ENCODE assay signal across 10 cellular contexts in the genomic region with DNA sequence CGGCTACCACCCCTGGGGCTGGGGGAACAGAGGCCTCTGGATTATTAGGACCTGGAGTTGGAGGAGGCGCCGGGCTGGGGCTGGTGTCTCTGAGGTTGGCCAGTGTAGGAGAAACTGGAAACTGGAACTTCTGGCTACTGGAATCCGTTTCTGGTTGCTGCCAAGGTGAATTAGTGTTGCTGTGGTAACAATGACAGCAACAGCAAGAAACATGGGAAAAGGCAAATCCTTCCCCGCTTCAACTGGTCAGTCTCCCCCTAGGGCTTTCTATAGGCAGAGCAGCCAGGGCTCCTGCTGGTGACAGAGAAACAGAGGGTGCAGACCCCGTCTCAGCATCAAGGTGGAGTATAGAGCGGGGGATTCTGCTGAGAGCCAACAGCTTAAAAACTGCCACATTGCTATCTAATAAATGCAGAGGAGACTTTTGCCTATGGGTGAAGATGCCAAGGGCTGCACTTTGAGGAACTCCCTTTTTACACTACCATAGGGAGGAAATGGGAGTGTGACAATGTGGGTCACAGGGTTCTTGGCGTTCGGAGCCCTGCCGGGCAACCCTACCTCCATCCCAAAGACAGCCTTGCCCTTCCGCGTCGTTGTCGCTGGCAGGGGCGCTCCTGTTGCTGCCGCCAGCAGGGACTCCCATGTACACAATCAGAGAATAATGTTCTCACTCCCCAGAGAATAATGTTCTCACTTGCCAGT.
A peak's percentile ranks its signal among the peaks of the same experiment; 100 is the strongest.
DNase-seq lines count a peak whose midpoint lies in the region; ATAC-seq and TF ChIP-seq lines count a peak whose summit lies in the region.
"Had no signal": no experiment of that assay in that cellular context is flagged by ENCODE, and none has a peak within 500 bp of the region (broad histone marks: within the 10 kb centered on the region; RNA-seq: fewer than 3 reads in every experiment).

No MANE protein-coding gene starts in this region.

- peak overlapping the region; percentile 78 for H2AK9ac ChIP-seq in IMR-90 (replicated peaks; ENCODE audit: low read depth, low read length, poor library complexity)

- no CpG with 5 or more reads among the region's 16 CpGs for WGBS in IMR-90 (ENCODE audit: extremely low coverage in 2 of 2, insufficient read length in 1 of 2), 2 experiments

- intact Hi-C loops in IMR-90 (cut with micrococcal nuclease): no loop called here

- no peak overlapping the region for H3K27ac ChIP-seq in IMR-90 (ENCODE audit: insufficient read depth, low read length)

- H3K4ac ChIP-seq in IMR-90 (ENCODE audit: low read depth, low read length): no peak overlapping the region

- no peaks in the 10 kb centered on the region; the same call in 1 of the 2 replicates for H3K9me1 ChIP-seq in IMR-90 (ENCODE audit: insufficient read depth, low read length)

- no peak overlapping the region; the same call in 2 of the 3 replicates for H2BK15ac ChIP-seq in IMR-90 (ENCODE audit: low read depth, low read length)

- H3K18ac ChIP-seq in IMR-90 (ENCODE audit: low read depth, low read length): no peak overlapping the region

- no peak overlapping the region for H4K5ac ChIP-seq in IMR-90 (ENCODE audit: low read depth, low read length)

- H3K56ac ChIP-seq in IMR-90 (ENCODE audit: extremely low read depth, insufficient read depth, low read length): no peak overlapping the region

- no peaks in the 10 kb centered on the region for H3K9me3 ChIP-seq in IMR-90 (ENCODE audit: control insufficient read depth, insufficient read depth, low read length)

- in situ Hi-C loops in IMR-90 (cut with MboI; ENCODE audit: low sequenced_read_pairs) (no loop called here), astrocyte of the cerebellum (cut with HindIII; ENCODE audit: low sequenced_read_pairs) (no loop called here)

- no peak overlapping the region for H2BK5ac ChIP-seq in IMR-90 (ENCODE audit: low read depth, low read length, poor library complexity, severe bottlenecking)

- no peaks in the 10 kb centered on the region for H3K27me3 ChIP-seq in IMR-90 (ENCODE audit: control insufficient read depth, insufficient read depth, low read length)

- DNase-seq in AG04449 (ENCODE audit: low read depth, low spot score) (no peak), IMR-90 (peak; percentile 72), astrocyte of the cerebellum (ENCODE audit: low read depth) (peak; percentile 80), iris pigment epithelial cell (ENCODE audit: low read depth) (peak; percentile 65), epidermal melanocyte (ENCODE audit: insufficient read length, low spot score) (no peak)
- no peak for DNase-seq in activated naive CD4-positive, alpha-beta T cell treated with Interleukin-2 at 50 U/mL for 16 hours
- DNase-seq: activated CD4-positive, alpha-beta T cell treated with anti-CD3 and anti-CD28 coated beads for 4 hours; DND-41 had no signal

- no peak overlapping the region for H4K8ac ChIP-seq in IMR-90 (ENCODE audit: low read depth in 2 of 2, low read length in 2 of 2)

- H4K20me1 ChIP-seq in IMR-90 (ENCODE audit: insufficient read depth, low read length): no peaks in the 10 kb centered on the region

- no peak overlapping the region for H3K9ac ChIP-seq in IMR-90 (ENCODE audit: low read depth, low read length)

- H3K14ac ChIP-seq in IMR-90 (replicated peaks; ENCODE audit: low read depth, low read length): no peak overlapping the region; the same call in 1 of the 2 replicates

- POLR2A ChIA-PET in AG04449 (lab: Yijun Ruan, JAX) (no interaction called here), IMR-90 (lab: Charles Lee; ENCODE audit: unreplicated experiment) (no interaction called here)

- CTCF ChIA-PET in AG04449 (lab: Yijun Ruan, JAX): interaction anchor here (0.9 kb wide), 1 partner anchor 59 kb away, joined by 3 read pairs; no protein-coding TSS in a partner anchor
- CTCF ChIA-PET in IMR-90 (lab: Yijun Ruan, JAX): interaction anchor here (0.5 kb wide), 1 partner anchor 689 kb away, joined by 4 read pairs; no protein-coding TSS in a partner anchor

- peak overlapping the region; percentile 59; the same call in 1 of the 2 replicates for H4K91ac ChIP-seq in IMR-90 (ENCODE audit: insufficient read depth, low read depth, low read length)

- peak overlapping the region; percentile 76 for H2AFZ ChIP-seq in IMR-90 (replicated peaks; ENCODE audit: low read length, poor library complexity)

- dilution Hi-C loops in IMR-90 (cut with HindIII; ENCODE audit: low sequenced_read_pairs, unreplicated experiment): no loop called here

- no peak overlapping the region for H3K23ac ChIP-seq in IMR-90 (ENCODE audit: low read depth, low read length)

- no TSS peak for BruUV-seq in IMR-90 (replicated peaks; lab: Mats Ljungman, UMichigan)

- H2BK20ac ChIP-seq in IMR-90 (ENCODE audit: low read depth, low read length): peak overlapping the region; percentile 26

- ATAC-seq in IMR-90 (ENCODE audit: low read depth) (peak; percentile 84), HG02763 (IDR thresholded peaks at IDR 0.05; ENCODE audit: unreplicated experiment) (no peak), GM19463 (IDR thresholded peaks at IDR 0.05; ENCODE audit: unreplicated experiment) (no peak)

- peaks cover 7% of the 10 kb centered on the region for H3K4me1 ChIP-seq in IMR-90 (ENCODE audit: control insufficient read depth, insufficient read depth, low read length)

- TF ChIP-seq RAD21 in IMR-90 (IDR thresholded peaks at IDR 0.05; ENCODE audit: low read length): peak; percentile 37

- TF ChIP-seq CTCF in AG04449 (IDR thresholded peaks at IDR 0.05; ENCODE audit: insufficient read depth, low read length, missing control alignments) (peak; percentile 51), IMR-90 (conservative IDR thresholded peaks at IDR 0.05; ENCODE audit: low read depth, low read length) (peak; percentile 42), astrocyte of the cerebellum (IDR thresholded peaks at IDR 0.05; ENCODE audit: low read depth, low read length, missing control alignments) (peak; percentile 75)

- H3K79me1 ChIP-seq in IMR-90 (ENCODE audit: low read depth in 1 of 2, low read length in 2 of 2): no peaks in the 10 kb centered on the region

- TF ChIP-seq POLR2A in IMR-90 (IDR thresholded peaks at IDR 0.05; ENCODE audit: low read depth, low read length): no peak

- H3K4me3 ChIP-seq in AG04449 (ENCODE audit: low read depth, low read length) (no peak overlapping the region), IMR-90 (ENCODE audit: insufficient read depth, low read depth, low read length) (no peak overlapping the region), astrocyte of the cerebellum (ENCODE audit: low read depth, low read length) (no peak overlapping the region)

- no peaks in the 10 kb centered on the region for H3K36me3 ChIP-seq in IMR-90 (ENCODE audit: control insufficient read depth, insufficient read depth, low read length)

- no peak overlapping the region for H2AK5ac ChIP-seq in IMR-90 (ENCODE audit: low read depth, low read length)

- H3K4me2 ChIP-seq in IMR-90 (ENCODE audit: low read depth, low read length): no peak overlapping the region

- no peak overlapping the region for H2BK120ac ChIP-seq in IMR-90 (ENCODE audit: low read depth, low read length)

TF ChIP-seq in IMR-90, 13 proteins besides CTCF, POLR2A, EP300 and RAD21:
- TF ChIP-seq SMC3 (IDR thresholded peaks at IDR 0.05; ENCODE audit: low read depth, low read length): 0 out of 2 replicates have a peak, but pooled peaks have one; percentile 6
- TF ChIP-seq, protein P1, sequence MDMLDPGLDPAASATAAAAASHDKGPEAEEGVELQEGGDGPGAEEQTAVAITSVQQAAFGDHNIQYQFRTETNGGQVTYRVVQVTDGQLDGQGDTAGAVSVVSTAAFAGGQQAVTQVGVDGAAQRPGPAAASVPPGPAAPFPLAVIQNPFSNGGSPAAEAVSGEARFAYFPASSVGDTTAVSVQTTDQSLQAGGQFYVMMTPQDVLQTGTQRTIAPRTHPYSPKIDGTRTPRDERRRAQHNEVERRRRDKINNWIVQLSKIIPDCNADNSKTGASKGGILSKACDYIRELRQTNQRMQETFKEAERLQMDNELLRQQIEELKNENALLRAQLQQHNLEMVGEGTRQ (IDR thresholded peaks at IDR 0.05; ENCODE audit: low read depth, low read length): no peak

Comparison
In these comparisons a context has a peak if more than half of its experiments do, and no peak if none do; other contexts are left out.
1. DNase-seq: peak in IMR-90 (single experiment), astrocyte of the cerebellum (single experiment) and iris pigment epithelial cell (single experiment); none in AG04449 (single experiment), activated naive CD4-positive, alpha-beta T cell treated with Interleukin-2 at 50 U/mL for 16 hours (single experiment) and epidermal melanocyte (single experiment).
2. Peak in every context shown above with its lines, with median percentiles within 50 percentile points of each other: CTCF ChIP-seq.